Comparison of ENCODE assay signal across 28 cellular contexts in genomic region chr13:97702614-97703013, GRCh38.
"Had no signal": no experiment of that assay in that cellular context is flagged by ENCODE, and none has a peak within 500 bp of the region (broad histone marks: within the 10 kb centered on the region; RNA-seq: fewer than 3 reads in every experiment).

No MANE protein-coding gene starts in this region.

- H3K36me3 ChIP-seq: stomach, suprapubic skin, thoracic aorta, thyroid gland, tibial artery, tibial nerve, transverse colon, upper lobe of left lung, upper lobe of right lung, uterus, vagina had no signal

- H3K27me3 ChIP-seq: stomach, suprapubic skin, testis, thyroid gland, tibial artery, tibial nerve, transverse colon, upper lobe of left lung, upper lobe of right lung, uterus, vagina had no signal

- H3K27ac ChIP-seq: stomach, suprapubic skin, testis, thoracic aorta, thyroid gland, tibial artery, tibial nerve, transverse colon, upper lobe of left lung, upper lobe of right lung, uterus, vagina had no signal

- H3K4me3 ChIP-seq: stomach, suprapubic skin, testis, thoracic aorta, thyroid gland, tibial artery, tibial nerve, transverse colon, upper lobe of left lung, upper lobe of right lung, uterus, vagina had no signal

- H3K4me3 Mint-ChIP-seq: stimulated activated effector memory CD8-positive, alpha-beta T cell treated with anti-CD3 and anti-CD28 coated beads, Interleukin-12 subunit alpha, Interleukin-12 subunit beta, amount 100 ng/mL, for 72 hours; stimulated activated memory B cell treated with anti-CD40 and anti-IgM and Interleukin-4, amounts not matched to agents 10 μg/mL and 1 μg/mL and 100 μg/mL, for 72 hours; stimulated activated naive CD8-positive, alpha-beta T cell treated with anti-CD3 and anti-CD28 coated beads, Interleukin-15, amount 100 ng/mL, for 72 hours; stimulated activated naive CD8-positive, alpha-beta T cell treated with anti-CD3 and anti-CD28 coated beads, Interleukin-15, Interleukin-2, amounts not matched to agents 100 ng/mL and 50 ng/mL, for 24 hours; type B pancreatic cell had no signal

- H3K27ac Mint-ChIP-seq: stimulated activated effector memory CD8-positive, alpha-beta T cell treated with anti-CD3 and anti-CD28 coated beads, Interleukin-12 subunit alpha, Interleukin-12 subunit beta, amount 100 ng/mL, for 72 hours; stimulated activated memory B cell treated with anti-CD40 and anti-IgM and Interleukin-4, amounts not matched to agents 10 μg/mL and 1 μg/mL and 100 μg/mL, for 72 hours; stimulated activated naive CD8-positive, alpha-beta T cell treated with anti-CD3 and anti-CD28 coated beads, Interleukin-15, amount 100 ng/mL, for 72 hours; stimulated activated naive CD8-positive, alpha-beta T cell treated with anti-CD3 and anti-CD28 coated beads, Interleukin-15, Interleukin-2, amounts not matched to agents 100 ng/mL and 50 ng/mL, for 24 hours; type B pancreatic cell had no signal

- H3K4me1 Mint-ChIP-seq: stimulated activated effector memory CD8-positive, alpha-beta T cell treated with anti-CD3 and anti-CD28 coated beads, Interleukin-12 subunit alpha, Interleukin-12 subunit beta, amount 100 ng/mL, for 72 hours; stimulated activated memory B cell treated with anti-CD40 and anti-IgM and Interleukin-4, amounts not matched to agents 10 μg/mL and 1 μg/mL and 100 μg/mL, for 72 hours; stimulated activated naive CD8-positive, alpha-beta T cell treated with anti-CD3 and anti-CD28 coated beads, Interleukin-15, amount 100 ng/mL, for 72 hours had no signal

- H3K4me1 ChIP-seq: stomach, suprapubic skin, testis, thyroid gland, tibial artery, tibial nerve, transverse colon, upper lobe of left lung, upper lobe of right lung, uterus, vagina had no signal

- H3K36me3 Mint-ChIP-seq: stimulated activated effector memory CD8-positive, alpha-beta T cell treated with anti-CD3 and anti-CD28 coated beads, Interleukin-12 subunit alpha, Interleukin-12 subunit beta, amount 100 ng/mL, for 72 hours; stimulated activated memory B cell treated with anti-CD40 and anti-IgM and Interleukin-4, amounts not matched to agents 10 μg/mL and 1 μg/mL and 100 μg/mL, for 72 hours; type B pancreatic cell had no signal

- ATAC-seq: stimulated activated memory B cell treated with anti-CD40 and anti-IgM and Interleukin-4, amounts not matched to agents 10 μg/mL and 1 μg/mL and 100 μg/mL, for 72 hours; stimulated activated naive CD8-positive, alpha-beta T cell treated with anti-CD3 and anti-CD28 coated beads, Interleukin-15, amount 100 ng/mL, for 72 hours; stimulated activated naive CD8-positive, alpha-beta T cell treated with anti-CD3 and anti-CD28 coated beads, Interleukin-15, Interleukin-2, amounts not matched to agents 100 U/mL and 50 U/mL, for 24 hours; upper lobe of right lung had no signal

- H3K9me3 ChIP-seq: suprapubic skin, testis, thoracic aorta, thyroid gland, tibial artery, tibial nerve, transverse colon, upper lobe of left lung, upper lobe of right lung, uterus, vagina had no signal

- H3K27me3 Mint-ChIP-seq: stimulated activated memory B cell treated with anti-CD40 and anti-IgM and Interleukin-4, amounts not matched to agents 10 μg/mL and 1 μg/mL and 100 μg/mL, for 72 hours; stimulated activated naive CD8-positive, alpha-beta T cell treated with anti-CD3 and anti-CD28 coated beads, Interleukin-15, Interleukin-2, amounts not matched to agents 100 ng/mL and 50 ng/mL, for 24 hours had no signal

- DNase-seq: stimulated activated CD4-positive, alpha-beta T cell treated with anti-CD3 and anti-CD28 coated beads, Interleukin-2, amount 100 ng/mL, for 24 hours; stimulated activated CD4-positive, alpha-beta T cell treated with anti-CD3 and anti-CD28 coated beads, Interleukin-2, amount 100 ng/mL, for 48 hours; stimulated activated CD4-positive, alpha-beta T cell treated with anti-CD3 and anti-CD28 coated beads, Interleukin-4, amount 100 ng/mL, for 24 hours; stimulated activated CD4-positive, alpha-beta T cell treated with anti-CD3 and anti-CD28 coated beads, Interleukin-4, amount 100 ng/mL, for 4 hours; stimulated activated CD8-positive, alpha-beta memory T cell treated with anti-CD3 and anti-CD28 coated beads, Interleukin-4, amount 100 ng/mL, for 48 hours; stimulated activated naive CD4-positive, alpha-beta T cell; stimulated activated naive CD4-positive, alpha-beta T cell treated with Interleukin-2 at 50 U/mL for 16 hours; stimulated activated naive CD8-positive, alpha-beta T cell treated with anti-CD3 and anti-CD28 coated beads, Interleukin-15, amount 100 ng/mL, for 72 hours; stimulated activated naive CD8-positive, alpha-beta T cell treated with anti-CD3 and anti-CD28 coated beads, Interleukin-15, Interleukin-2, amounts not matched to agents 100 U/mL and 50 U/mL, for 24 hours; stomach; substantia nigra; testis; thyroid gland; tibial artery; transverse colon; trophoblast cell; upper lobe of left lung; upper lobe of right lung; uterus had no signal

- FAIRE-seq: urothelium cell line had no signal

- H3K9me3 Mint-ChIP-seq: stimulated activated effector memory CD8-positive, alpha-beta T cell treated with anti-CD3 and anti-CD28 coated beads, Interleukin-12 subunit alpha, Interleukin-12 subunit beta, amount 100 ng/mL, for 72 hours; stimulated activated memory B cell treated with anti-CD40 and anti-IgM and Interleukin-4, amounts not matched to agents 10 μg/mL and 1 μg/mL and 100 μg/mL, for 72 hours; stimulated activated naive CD8-positive, alpha-beta T cell treated with anti-CD3 and anti-CD28 coated beads, Interleukin-15, Interleukin-2, amounts not matched to agents 100 ng/mL and 50 ng/mL, for 24 hours; type B pancreatic cell had no signal
